ENCODE assay signal across 1 cellular context in genomic region chr16:14088155-14088753, GRCh38.
TF ChIP-seq lines count a peak whose summit lies in the region.

No MANE protein-coding gene starts in this region.

TF ChIP-seq in HepG2, 621 proteins besides CTCF, POLR2A, EP300 and RAD21 (continued from another document and continues in another):
- TF ChIP-seq DMTF1 (CRISPR knock-in tag; IDR thresholded peaks at IDR 0.05): no peak
- TF ChIP-seq NCOA1 (CRISPR knock-in tag; IDR thresholded peaks at IDR 0.05): peak; percentile 89; the same call in 1 of the 2 replicates
- no peak for TF ChIP-seq MAZ (IDR thresholded peaks at IDR 0.05; ENCODE audit: borderline replicate concordance, low read depth, low read length)
- TF ChIP-seq MAZ (CRISPR knock-in tag; IDR thresholded peaks at IDR 0.05; ENCODE audit: low read depth): no peak
- TF ChIP-seq ZNF382 (CRISPR knock-in tag; IDR thresholded peaks at IDR 0.05; ENCODE audit: borderline replicate concordance): no peak
- peak; percentile 47; the same call in 1 of the 2 replicates for TF ChIP-seq RBAK (CRISPR knock-in tag; IDR thresholded peaks at IDR 0.05)
- no peak for TF ChIP-seq ZNF235 (CRISPR knock-in tag; IDR thresholded peaks at IDR 0.05; ENCODE audit: borderline replicate concordance)
- no peak for TF ChIP-seq ZNF83 (CRISPR knock-in tag; IDR thresholded peaks at IDR 0.05; ENCODE audit: borderline replicate concordance)
- TF ChIP-seq PAXIP1 (CRISPR knock-in tag; conservative IDR thresholded peaks at IDR 0.05): peak; percentile 93
- 0 out of 2 replicates have a peak, but pooled peaks have one; percentile 45 for TF ChIP-seq NKX3-1 (CRISPR knock-in tag; IDR thresholded peaks at IDR 0.05)
- TF ChIP-seq CCDC6 (CRISPR knock-in tag; IDR thresholded peaks at IDR 0.05): no peak; the same call in 1 of the 2 replicates
- TF ChIP-seq ELK4 (CRISPR knock-in tag; IDR thresholded peaks at IDR 0.05; ENCODE audit: borderline replicate concordance): no peak
- TF ChIP-seq XRCC5 (optimal IDR thresholded peaks at IDR 0.05; ENCODE audit: low read length): no peak
- no peak for TF ChIP-seq KAT2B (IDR thresholded peaks at IDR 0.05; ENCODE audit: borderline replicate concordance, low read depth, low read length)
- TF ChIP-seq ZFP82 (CRISPR knock-in tag; IDR thresholded peaks at IDR 0.05; ENCODE audit: borderline replicate concordance): no peak
- peak; percentile 93 for TF ChIP-seq ZNF280D (CRISPR knock-in tag; IDR thresholded peaks at IDR 0.05)
- peak; percentile 50; the same call in 1 of the 2 replicates for TF ChIP-seq ZHX2 (IDR thresholded peaks at IDR 0.05; ENCODE audit: low read depth)
- TF ChIP-seq ZHX2 (CRISPR knock-in tag; IDR thresholded peaks at IDR 0.05; ENCODE audit: borderline replicate concordance): peak; percentile 56; the same call in 1 of the 2 replicates
- TF ChIP-seq DPF2 (CRISPR knock-in tag; IDR thresholded peaks at IDR 0.05; ENCODE audit: borderline replicate concordance, low read depth): peak; percentile 98
- TF ChIP-seq SP140L (CRISPR knock-in tag; IDR thresholded peaks at IDR 0.05; ENCODE audit: borderline replicate concordance): peak; percentile 51; the same call in 1 of the 2 replicates
- no peak for TF ChIP-seq AGO1 (IDR thresholded peaks at IDR 0.05; ENCODE audit: low read depth, low read length, poor library complexity, severe bottlenecking)
- TF ChIP-seq ZBTB37 (CRISPR knock-in tag; IDR thresholded peaks at IDR 0.05): no peak
- TF ChIP-seq THRA (CRISPR knock-in tag; IDR thresholded peaks at IDR 0.05; ENCODE audit: borderline replicate concordance): peak; percentile 62
- TF ChIP-seq SRF (IDR thresholded peaks at IDR 0.05; ENCODE audit: low read depth, low read length): no peak
- TF ChIP-seq MLLT10 (CRISPR knock-in tag; IDR thresholded peaks at IDR 0.05): no peak
- TF ChIP-seq HDAC6 (IDR thresholded peaks at IDR 0.05; ENCODE audit: low read depth, low read length): no peak
- TF ChIP-seq ZNF574 (CRISPR knock-in tag; IDR thresholded peaks at IDR 0.05): peak; percentile 65
- peak; percentile 64; the same call in 1 of the 2 replicates for TF ChIP-seq SATB2 (CRISPR knock-in tag; IDR thresholded peaks at IDR 0.05)
- TF ChIP-seq PBX3 (CRISPR knock-in tag; IDR thresholded peaks at IDR 0.05; ENCODE audit: borderline replicate concordance): no peak
- peak; percentile 34; the same call in 1 of the 2 replicates for TF ChIP-seq ZNF629 (CRISPR knock-in tag; conservative IDR thresholded peaks at IDR 0.05)
- no peak for TF ChIP-seq ZNF10 (CRISPR knock-in tag; IDR thresholded peaks at IDR 0.05; ENCODE audit: borderline replicate concordance, low read depth)
